26 cellular contexts compared by ENCODE assay signal in the genomic region with DNA sequence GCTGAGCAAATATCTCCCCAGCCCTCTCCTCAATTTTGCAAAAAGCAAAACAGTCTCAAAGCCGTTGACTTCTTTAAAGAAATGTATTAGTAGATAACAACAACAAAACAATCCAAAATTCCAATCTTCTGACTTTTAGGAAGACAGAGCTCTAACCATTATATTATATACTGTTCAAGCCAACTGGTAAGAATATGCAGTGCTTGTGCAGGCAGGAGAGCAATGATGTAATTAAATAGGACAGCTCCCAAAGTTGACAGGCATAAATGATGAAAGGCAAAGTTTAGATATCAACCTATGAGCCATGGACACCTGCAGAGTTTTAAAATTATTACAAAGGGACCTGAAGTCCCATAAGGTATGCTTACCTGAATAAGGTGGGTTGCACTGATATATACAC. TPM values are rescaled to one million over a fixed set of nuclear protein-coding genes. Genes with fewer than 3 reads are reported as not detected.
DNase-seq lines count a peak whose midpoint lies in the region; ATAC-seq and TF ChIP-seq lines count a peak whose summit lies in the region.
"Had no signal": no experiment of that assay in that cellular context is flagged by ENCODE, and none has a peak within 500 bp of the region (broad histone marks: within the 10 kb centered on the region; RNA-seq: fewer than 3 reads in every experiment).

No MANE protein-coding gene starts in this region.

- no peaks in the 10 kb centered on the region for H3K9me3 Mint-ChIP-seq in activated CD4-positive, alpha-beta T cell treated with anti-CD3 and anti-CD28 coated beads for 36 hours (ENCODE audit: low read depth)
- H3K9me3 Mint-ChIP-seq in T-cell = no peaks in the 10 kb centered on the region
- H3K9me3 Mint-ChIP-seq: activated CD4-positive, alpha-beta T cell treated with anti-CD3 and anti-CD28 coated beads, Interleukin-2, amount 10 ng/mL, durations not matched to agents 24 days and 14 days; GM23338; stimulated activated naive CD8-positive, alpha-beta T cell treated with anti-CD3 and anti-CD28 coated beads, Interleukin-15, Interleukin-2, amounts not matched to agents 100 ng/mL and 50 ng/mL, for 24 hours; T-helper 1 cell treated with Interleukin-12 subunit alpha and Interleukin-12 subunit beta and Interleukin-4 antibody, amounts not matched to agents 30 μg/mL and 1 μg/mL, for 36 hours had no signal

- peak overlapping the region; percentile 21 for H3K27ac ChIP-seq in hepatocyte
- H3K27ac ChIP-seq: 22Rv1, dorsolateral prefrontal cortex, HL-60, neutrophil, thyroid gland had no signal

- H3K9me3 ChIP-seq in hepatocyte (ENCODE audit: low read depth) = no peaks in the 10 kb centered on the region
- no peaks in the 10 kb centered on the region for H3K9me3 ChIP-seq in skeletal muscle satellite cell (replicated peaks; ENCODE audit: low read length)
- H3K9me3 ChIP-seq: neutrophil, thyroid gland had no signal

- intact Hi-C loops in activated CD4-positive, alpha-beta T cell treated with anti-CD3 and anti-CD28 coated beads for 36 hours (cut with DNase I, micrococcal nuclease) = no loop called here

- no peaks in the 10 kb centered on the region for H3K79me2 ChIP-seq in hepatocyte

- H3K27ac Mint-ChIP-seq in activated CD4-positive, alpha-beta T cell treated with anti-CD3 and anti-CD28 coated beads for 36 hours = peak overlapping the region; percentile 7
- peak overlapping the region; percentile 93 to 95 for H3K27ac Mint-ChIP-seq in T-cell
- H3K27ac Mint-ChIP-seq: activated CD4-positive, alpha-beta T cell treated with anti-CD3 and anti-CD28 coated beads, Interleukin-2, amount 10 ng/mL, durations not matched to agents 24 days and 14 days; GM23338; stimulated activated naive CD8-positive, alpha-beta T cell treated with anti-CD3 and anti-CD28 coated beads, Interleukin-15, Interleukin-2, amounts not matched to agents 100 ng/mL and 50 ng/mL, for 24 hours; T-helper 1 cell treated with Interleukin-12 subunit alpha and Interleukin-12 subunit beta and Interleukin-4 antibody, amounts not matched to agents 30 μg/mL and 1 μg/mL, for 36 hours had no signal

- no peak for TF ChIP-seq CTCF in hepatocyte (IDR thresholded peaks at IDR 0.05; ENCODE audit: poor library complexity)

- H3K4me2 ChIP-seq in hepatocyte = no peak overlapping the region
- peak overlapping the region; percentile 56 for H3K4me2 ChIP-seq in skeletal muscle satellite cell (ENCODE audit: low read length)
- H3K4me2 ChIP-seq: GM23338 had no signal

- H3K4me1 ChIP-seq in hepatocyte (ENCODE audit: insufficient read depth) = peaks cover 21% of the 10 kb centered on the region
- H3K4me1 ChIP-seq in skeletal muscle satellite cell (ENCODE audit: control insufficient read depth, insufficient read depth, low read length) = peaks cover 32% of the 10 kb centered on the region
- H3K4me1 ChIP-seq: thyroid gland had no signal

- no peaks in the 10 kb centered on the region for H3K9me2 ChIP-seq in hepatocyte (replicated peaks; ENCODE audit: insufficient read depth)

- no peak for DNase-seq in activated CD4-positive, alpha-beta T cell treated with anti-CD3 and anti-CD28 coated beads for 36 hours
- no peak for DNase-seq in activated CD4-positive, alpha-beta T cell treated with anti-CD3 and anti-CD28 coated beads, Interleukin-2, amount 50 U/mL, for 48 hours
- DNase-seq in T-cell (no peak), hepatocyte (ENCODE audit: low spot score) (no peak)
- no peak for DNase-seq in activated naive CD4-positive, alpha-beta T cell treated with Interleukin-2 at 50 U/mL for 16 hours
- DNase-seq: activated CD4-positive, alpha-beta T cell treated with anti-CD3 and anti-CD28 coated beads, Interleukin-2, amount 10 ng/mL, durations not matched to agents 24 days and 14 days; AML-193; amygdala; caudate nucleus; COR-L47; DND-41; dorsolateral prefrontal cortex; left ventricle myocardium superior; NCI-H1105 treated with DMSO at 0.1 percent for 48 hours; NCI-H2081 treated with DMSO at 0.1 percent for 48 hours; NK-92 treated with Interleukin-12 subunit alpha and Interleukin-12 subunit beta, amount 100 ng/mL, for 24 hours; thyroid gland had no signal

- no peak overlapping the region for H3K4me3 ChIP-seq in hepatocyte
- H3K4me3 ChIP-seq in skeletal muscle satellite cell (ENCODE audit: low read length) = no peak overlapping the region
- H3K4me3 ChIP-seq: dorsolateral prefrontal cortex, GM23338, thyroid gland had no signal

- no peak overlapping the region for H3K4me3 Mint-ChIP-seq in activated CD4-positive, alpha-beta T cell treated with anti-CD3 and anti-CD28 coated beads for 36 hours
- no peak overlapping the region for H3K4me3 Mint-ChIP-seq in T-cell
- H3K4me3 Mint-ChIP-seq: activated CD4-positive, alpha-beta T cell treated with anti-CD3 and anti-CD28 coated beads, Interleukin-2, amount 10 ng/mL, durations not matched to agents 24 days and 14 days; GM23338; stimulated activated naive CD8-positive, alpha-beta T cell treated with anti-CD3 and anti-CD28 coated beads, Interleukin-15, Interleukin-2, amounts not matched to agents 100 ng/mL and 50 ng/mL, for 24 hours; T-helper 1 cell treated with Interleukin-12 subunit alpha and Interleukin-12 subunit beta and Interleukin-4 antibody, amounts not matched to agents 30 μg/mL and 1 μg/mL, for 36 hours had no signal

- H3K27me3 ChIP-seq in hepatocyte = no peaks in the 10 kb centered on the region
- no peaks in the 10 kb centered on the region for H3K27me3 ChIP-seq in skeletal muscle satellite cell (ENCODE audit: control insufficient read depth, insufficient read depth, low read length)
- H3K27me3 ChIP-seq: dorsolateral prefrontal cortex, thyroid gland had no signal

- H3K9ac ChIP-seq in skeletal muscle satellite cell (ENCODE audit: low read depth, low read length) = no peak overlapping the region

- no peak overlapping the region for H2AFZ ChIP-seq in hepatocyte
- H2AFZ ChIP-seq: GM23338 had no signal

- POLR2A ChIA-PET in activated CD4-positive, alpha-beta T cell treated with anti-CD3 and anti-CD28 coated beads for 36 hours (lab: Charles Lee) = no interaction called here
- POLR2A ChIA-PET in T-cell (lab: Charles Lee) = interaction anchor here in 1 of 2 donors (0.9 kb wide), 1 partner anchor 40 kb away, joined by 3 read pairs; no protein-coding TSS in a partner anchor

- H3K36me3 Mint-ChIP-seq in activated CD4-positive, alpha-beta T cell treated with anti-CD3 and anti-CD28 coated beads for 36 hours (ENCODE audit: low read depth) = peaks cover 12% of the 10 kb centered on the region
- H3K36me3 Mint-ChIP-seq in T-cell = peaks cover 8% of the 10 kb centered on the region

- WGBS in hepatocyte (ENCODE audit: low lambda C conversion rate, missing lambda C conversion rate) = 80% methylated on average over 1 of the region's 1 CpG

- ATAC-seq in activated CD4-positive, alpha-beta T cell treated with anti-CD3 and anti-CD28 coated beads for 36 hours = no peak
- no peak for ATAC-seq in T-cell (replicated peaks in 1 of 4)
- ATAC-seq in GM18907 (IDR thresholded peaks at IDR 0.05; ENCODE audit: unreplicated experiment) = no peak
- ATAC-seq in HG03521 (IDR thresholded peaks at IDR 0.05; ENCODE audit: unreplicated experiment) = no peak
- ATAC-seq: GM23338 had no signal

- CTCF ChIA-PET in activated CD4-positive, alpha-beta T cell treated with anti-CD3 and anti-CD28 coated beads for 36 hours (lab: Charles Lee) = interaction anchor here (0.9 to 1.9 kb wide), 3 partner anchors 9 to 61 kb away, joined by 3 to 9 read pairs (median 9); no protein-coding TSS in a partner anchor
- CTCF ChIA-PET in T-cell (lab: Charles Lee) = interaction anchor here in 1 of 2 donors (0.6 to 1.3 kb wide), 3 partner anchors 9 to 189 kb away, joined by 3 to 10 read pairs (median 5); no protein-coding TSS in a partner anchor

- H3K4me1 Mint-ChIP-seq in activated CD4-positive, alpha-beta T cell treated with anti-CD3 and anti-CD28 coated beads for 36 hours = peaks cover 88% of the 10 kb centered on the region
- H3K4me1 Mint-ChIP-seq in T-cell = peaks cover 84 to 86% (median 85%) of the 10 kb centered on the region in 3 donors
- H3K4me1 Mint-ChIP-seq: GM23338 had no signal

- H3K36me3 ChIP-seq in hepatocyte (replicated peaks; ENCODE audit: insufficient read depth, low read depth) (no peaks in the 10 kb centered on the region), skeletal muscle satellite cell (ENCODE audit: insufficient read depth, low read length) (no peaks in the 10 kb centered on the region)
- H3K36me3 ChIP-seq: neutrophil, thyroid gland had no signal

- H3K27me3 Mint-ChIP-seq in activated CD4-positive, alpha-beta T cell treated with anti-CD3 and anti-CD28 coated beads for 36 hours = no peaks in the 10 kb centered on the region
- no peaks in the 10 kb centered on the region for H3K27me3 Mint-ChIP-seq in T-cell
- H3K27me3 Mint-ChIP-seq: activated CD4-positive, alpha-beta T cell treated with anti-CD3 and anti-CD28 coated beads, Interleukin-2, amount 10 ng/mL, durations not matched to agents 24 days and 14 days; stimulated activated naive CD8-positive, alpha-beta T cell treated with anti-CD3 and anti-CD28 coated beads, Interleukin-15, Interleukin-2, amounts not matched to agents 100 ng/mL and 50 ng/mL, for 24 hours had no signal

- no peaks in the 10 kb centered on the region for H4K20me1 ChIP-seq in hepatocyte (ENCODE audit: insufficient read depth, poor library complexity, severe bottlenecking)

RNA-seq across cellular contexts. Expression of gene CEP85L, which starts 16.6 kb away (rescaled TPM):
- 10 to 100 TPM; 29.5 to 29.7 TPM for total RNA-seq in activated CD4-positive, alpha-beta T cell treated with anti-CD3 and anti-CD28 coated beads for 36 hours
- 100 to 1,000 TPM in 1 of 5 donors, 10 to 100 TPM in 4; 49.7 to 101 (median 53.5) TPM for total RNA-seq in T-cell
- total RNA-seq in hepatocyte = 38.5 and 40.2 TPM in 2 replicates
- 17.8 and 26.3 TPM in 2 replicates for polyA plus RNA-seq in hepatocyte
- total RNA-seq in skeletal muscle satellite cell (2012; rRNA removed) = 10.0 and 16.5 TPM in 2 replicates
